ENCODE assay signal across 1 cellular context in the genomic region with DNA sequence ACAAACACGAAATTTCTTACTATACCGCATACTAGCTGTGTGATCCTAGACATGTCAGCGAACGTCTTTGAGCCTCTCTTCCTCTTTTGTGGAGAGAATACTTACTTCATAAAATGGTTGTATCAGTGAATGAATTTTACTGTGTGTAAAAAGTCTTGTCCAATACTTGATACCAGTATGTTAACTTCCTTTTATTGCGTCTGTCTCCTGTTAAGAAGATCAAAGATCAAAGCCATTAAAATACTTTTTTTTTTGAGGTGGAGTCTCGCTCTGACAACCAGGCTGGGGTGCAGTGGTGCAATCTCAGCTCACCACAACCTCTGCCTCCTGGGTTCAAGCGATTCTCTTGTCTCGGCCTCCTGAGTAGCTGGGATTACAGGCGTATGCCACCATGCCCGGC.
TF ChIP-seq lines count a peak whose summit lies in the region.

No MANE protein-coding gene starts in this region.

TF ChIP-seq in GM23338, 12 proteins besides CTCF, POLR2A, EP300 and RAD21 (continued from another document):
- TF ChIP-seq ZNF114 (CRISPR knock-in tag; IDR thresholded peaks at IDR 0.05) (no peak), JUNB (IDR thresholded peaks at IDR 0.05; ENCODE audit: unreplicated experiment) (no peak)
